In the genomic region with DNA sequence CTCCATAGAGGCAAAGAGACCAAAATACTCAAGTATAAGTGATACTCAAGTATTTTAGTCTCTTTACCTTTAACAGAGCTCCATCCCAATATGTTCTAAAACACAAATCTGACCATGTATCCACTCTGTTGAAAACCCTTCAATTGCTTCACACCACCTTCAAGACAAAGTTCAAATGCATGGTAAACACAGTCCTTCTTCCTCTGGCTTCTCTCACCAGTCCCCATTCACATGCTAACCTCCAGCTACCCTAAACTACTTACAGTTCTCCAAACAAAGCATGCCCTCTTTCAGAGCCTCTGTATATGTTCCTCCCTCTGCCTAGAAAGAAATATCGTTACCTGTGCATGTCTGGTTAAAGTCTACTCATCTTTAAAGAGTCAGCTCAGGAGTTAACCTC, we compare ENCODE assay signal across 20 cellular contexts.
A peak's percentile ranks its signal among the peaks of the same experiment; 100 is the strongest.
DNase-seq lines count a peak whose midpoint lies in the region; ATAC-seq and TF ChIP-seq lines count a peak whose summit lies in the region.
"Had no signal": no experiment of that assay in that cellular context is flagged by ENCODE, and none has a peak within 500 bp of the region (broad histone marks: within the 10 kb centered on the region; RNA-seq: fewer than 3 reads in every experiment).

No MANE protein-coding gene starts in this region.

- H3K18ac ChIP-seq in trophoblast cell (ENCODE audit: low read length), result no peak overlapping the region

- no peak overlapping the region for H3K4me3 ChIP-seq in H7 (ENCODE audit: insufficient read depth, low read depth, low read length)
- no peak overlapping the region for H3K4me3 ChIP-seq in choroid plexus epithelial cell (ENCODE audit: low read depth, low read length)
- H3K4me3 ChIP-seq in trophoblast cell (ENCODE audit: low read depth, low read length), result no peak overlapping the region

- no peak for TF ChIP-seq CTCF in choroid plexus epithelial cell (conservative IDR thresholded peaks at IDR 0.05; ENCODE audit: low read depth, low read length)

- CTCF ChIA-PET in activated CD8-positive, alpha-beta memory T cell treated with anti-CD3 and anti-CD28 coated beads, Interleukin-2, amount 10 ng/mL, durations not matched to agents 7 days and 5 days (lab: Charles Lee), result no interaction called here

- no peak overlapping the region for H2BK5ac ChIP-seq in trophoblast cell (ENCODE audit: low read depth, low read length, poor library complexity)

- H3K27ac Mint-ChIP-seq in activated CD8-positive, alpha-beta memory T cell treated with anti-CD3 and anti-CD28 coated beads, Interleukin-2, amount 10 ng/mL, durations not matched to agents 7 days and 5 days, result no peak overlapping the region

- H3K27me3 Mint-ChIP-seq in activated CD8-positive, alpha-beta memory T cell treated with anti-CD3 and anti-CD28 coated beads, Interleukin-2, amount 10 ng/mL, durations not matched to agents 7 days and 5 days, result no peaks in the 10 kb centered on the region

- H2AFZ ChIP-seq in trophoblast cell (ENCODE audit: insufficient read depth, low read length, poor library complexity), result no peak overlapping the region

- H3K36me3 ChIP-seq in H7 (replicated peaks; ENCODE audit: control insufficient read depth, insufficient read depth, low read length) (no peaks in the 10 kb centered on the region), trophoblast cell (ENCODE audit: control insufficient read depth in 1 of 2, insufficient read depth in 2 of 2, low read length in 2 of 2) (peaks cover 0 to 3% of the 10 kb centered on the region in 2 experiments)

- no peaks in the 10 kb centered on the region for H3K4me1 ChIP-seq in trophoblast cell (ENCODE audit: control insufficient read depth in 1 of 2, insufficient read depth in 2 of 2, low read length in 2 of 2)

- no peak overlapping the region for H4K8ac ChIP-seq in trophoblast cell (ENCODE audit: low read depth, low read length)

- H3K4me3 Mint-ChIP-seq in activated CD8-positive, alpha-beta memory T cell treated with anti-CD3 and anti-CD28 coated beads, Interleukin-2, amount 10 ng/mL, durations not matched to agents 7 days and 5 days, result no peak overlapping the region
- H3K4me3 Mint-ChIP-seq: H9 had no signal

- intact Hi-C loops in left colon (cut with DNase I, micrococcal nuclease), result no loop called here

- no peak overlapping the region for H2BK120ac ChIP-seq in trophoblast cell (ENCODE audit: insufficient read depth, low read length, poor library complexity)

- no peaks in the 10 kb centered on the region for H3K9me3 Mint-ChIP-seq in activated CD8-positive, alpha-beta memory T cell treated with anti-CD3 and anti-CD28 coated beads, Interleukin-2, amount 10 ng/mL, durations not matched to agents 7 days and 5 days (ENCODE audit: low read depth)
- H3K9me3 Mint-ChIP-seq: H9 had no signal

- H3K14ac ChIP-seq in trophoblast cell (ENCODE audit: low read length), result no peak overlapping the region

- no peak overlapping the region for H3K4me2 ChIP-seq in trophoblast cell (ENCODE audit: low read length)
- H3K4me2 ChIP-seq: SK-N-SH had no signal

- H3K36me3 Mint-ChIP-seq in activated CD8-positive, alpha-beta memory T cell treated with anti-CD3 and anti-CD28 coated beads, Interleukin-2, amount 10 ng/mL, durations not matched to agents 7 days and 5 days, result peaks cover 5% of the 10 kb centered on the region

- H3K27ac ChIP-seq in trophoblast cell (ENCODE audit: low read depth, low read length), result no peak overlapping the region

- no peaks in the 10 kb centered on the region for H3K9me3 ChIP-seq in trophoblast cell (ENCODE audit: insufficient read depth, low read depth, low read length)
- H3K9me3 ChIP-seq: SK-N-SH had no signal

- H3K4ac ChIP-seq in trophoblast cell (ENCODE audit: low read depth, low read length), result no peak overlapping the region

- no peak overlapping the region for H4K91ac ChIP-seq in trophoblast cell (ENCODE audit: low read depth, low read length)

- no peaks in the 10 kb centered on the region for H3K27me3 ChIP-seq in H7 (ENCODE audit: control insufficient read depth, insufficient read depth, low read length)
- no peaks in the 10 kb centered on the region for H3K27me3 ChIP-seq in trophoblast cell (ENCODE audit: insufficient read depth, low read length)

- DNase-seq in H7 (peak; percentile 30), choroid plexus epithelial cell (ENCODE audit: low read depth) (peak; percentile 8), left colon (no peak), trophoblast cell (no peak)
- DNase-seq in activated CD8-positive, alpha-beta memory T cell treated with anti-CD3 and anti-CD28 coated beads, Interleukin-2, amount 10 ng/mL, durations not matched to agents 7 days and 5 days, result no peak
- DNase-seq: C1 segment of cervical spinal cord, DMS79, H9, KBM-7, NCI-H1417 treated with DMSO at 0.1 percent for 48 hours, NCI-H187 treated with DMSO at 0.1 percent for 48 hours, NCI-H226, NCI-H524, NCI-H82, RPMI8226, SHP77 treated with DMSO at 0.1 percent for 48 hours, SK-N-SH had no signal

- no CpG with 5 or more reads among the region's 1 CpG for WGBS in trophoblast cell (ENCODE audit: extremely low coverage, insufficient coverage, insufficient read length)

- H3K79me1 ChIP-seq in trophoblast cell (ENCODE audit: low read length), result no peaks in the 10 kb centered on the region

- no peak overlapping the region for H2BK12ac ChIP-seq in trophoblast cell (ENCODE audit: low read length)

- no peaks in the 10 kb centered on the region for H3K4me1 Mint-ChIP-seq in activated CD8-positive, alpha-beta memory T cell treated with anti-CD3 and anti-CD28 coated beads, Interleukin-2, amount 10 ng/mL, durations not matched to agents 7 days and 5 days

- peak overlapping the region; percentile 99 for H3K23ac ChIP-seq in trophoblast cell (ENCODE audit: low read length)

- H2AK5ac ChIP-seq in trophoblast cell (ENCODE audit: low read length), result no peak overlapping the region

- no peak overlapping the region for H4K12ac ChIP-seq in trophoblast cell (ENCODE audit: low read depth, low read length)

- H3K79me2 ChIP-seq in trophoblast cell (ENCODE audit: control insufficient read depth, insufficient read depth, low read length, poor library complexity), result no peaks in the 10 kb centered on the region

- ATAC-seq in left colon (peak; percentile 66), GM21381 (IDR thresholded peaks at IDR 0.05; ENCODE audit: unreplicated experiment) (no peak), HG03108 (IDR thresholded peaks at IDR 0.05; ENCODE audit: unreplicated experiment) (no peak), HG03457 (IDR thresholded peaks at IDR 0.05; ENCODE audit: unreplicated experiment) (no peak)
- ATAC-seq in activated CD8-positive, alpha-beta memory T cell treated with anti-CD3 and anti-CD28 coated beads, Interleukin-2, amount 10 ng/mL, durations not matched to agents 7 days and 5 days, result no peak

- H3K9ac ChIP-seq in trophoblast cell (ENCODE audit: low read length), result no peak overlapping the region
- H3K9ac ChIP-seq: SK-N-SH had no signal

Comparison
In these comparisons a context has a peak if more than half of its experiments do, and no peak if none do; other contexts are left out.
1. DNase-seq: peak in H7 (single experiment) and choroid plexus epithelial cell (single experiment); none in left colon (0 of 2), trophoblast cell (0 of 2) and activated CD8-positive, alpha-beta memory T cell treated with anti-CD3 and anti-CD28 coated beads, Interleukin-2, amount 10 ng/mL, durations not matched to agents 7 days and 5 days (single experiment).